Comparison of ENCODE assay signal across 8 cellular contexts in the genomic region with DNA sequence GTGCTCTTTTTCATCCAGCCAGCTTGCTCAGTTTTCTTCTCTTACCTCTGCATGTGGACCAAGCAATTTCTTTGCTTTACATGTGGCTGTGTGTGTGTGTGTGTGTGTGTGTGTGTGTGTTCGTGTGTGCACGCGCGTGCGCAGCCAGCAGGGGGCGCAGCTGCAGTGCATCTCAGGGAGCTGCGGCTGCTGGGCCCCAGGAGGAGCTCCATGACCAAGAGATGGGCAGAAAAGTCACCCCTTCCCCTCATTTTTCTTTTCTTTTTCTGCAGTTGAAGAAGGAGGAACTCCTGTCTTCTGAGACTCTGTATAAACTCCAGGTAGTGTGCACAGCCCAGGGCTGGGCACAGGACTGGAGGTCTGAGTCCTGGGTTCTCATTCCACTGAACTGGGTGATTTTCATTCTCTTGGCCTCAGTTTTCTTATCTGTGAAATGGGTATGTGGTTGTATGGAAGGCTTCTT. TPM values are rescaled to one million over a fixed set of nuclear protein-coding genes. Genes with fewer than 3 reads are reported as not detected.
A peak's percentile ranks its signal among the peaks of the same experiment; 100 is the strongest.
DNase-seq lines count a peak whose midpoint lies in the region; FAIRE-seq and TF ChIP-seq lines count a peak whose summit lies in the region.

No MANE protein-coding gene starts in this region.

- H3K36me3 Mint-ChIP-seq in glutamatergic neuron (ENCODE audit: unreplicated experiment) (no peaks in the 10 kb centered on the region), progenitor cell of endocrine pancreas (ENCODE audit: insufficient read depth) (no peaks in the 10 kb centered on the region)

- H3K27ac Mint-ChIP-seq in glutamatergic neuron (ENCODE audit: unreplicated experiment) (no peak overlapping the region), progenitor cell of endocrine pancreas (peak overlapping the region; percentile 4)

- peak; percentile 62 for DNase-seq in GM03348 (ENCODE audit: low spot score)
- peak; percentile 66 for DNase-seq in HT1080 (ENCODE audit: low read depth)
- DNase-seq in SK-N-DZ (ENCODE audit: low spot score): peak; percentile 52
- DNase-seq in activated naive CD4-positive, alpha-beta T cell (lab: John Stamatoyannopoulos, UW): peak; percentile 14 to 70 (median 54)
- DNase-seq in glutamatergic neuron: peak; percentile 85
- peak; percentile 70 for DNase-seq in progenitor cell of endocrine pancreas (ENCODE audit: low spot score, unreplicated experiment)
- peak; percentile 64 for DNase-seq in urothelium cell line (ENCODE audit: low spot score)
- no peak for DNase-seq in NCI-H128 (lab: John Stamatoyannopoulos, UW; ENCODE audit: unreplicated experiment)

- no peak overlapping the region for H3K4me3 Mint-ChIP-seq in glutamatergic neuron (ENCODE audit: unreplicated experiment)
- H3K4me3 Mint-ChIP-seq in progenitor cell of endocrine pancreas (ENCODE audit: low read depth): no peak overlapping the region

- no peaks in the 10 kb centered on the region for H3K27me3 Mint-ChIP-seq in glutamatergic neuron (ENCODE audit: unreplicated experiment)
- no peaks in the 10 kb centered on the region for H3K27me3 Mint-ChIP-seq in progenitor cell of endocrine pancreas

- FAIRE-seq in urothelium cell line (lab: Jason Lieb, UNC): no peak

- H3K4me1 Mint-ChIP-seq in glutamatergic neuron (ENCODE audit: low read depth, unreplicated experiment) (peaks cover 3% of the 10 kb centered on the region), progenitor cell of endocrine pancreas (ENCODE audit: low read depth) (no peaks in the 10 kb centered on the region)

- H3K9me3 Mint-ChIP-seq in glutamatergic neuron (ENCODE audit: unreplicated experiment) (peaks cover 4% of the 10 kb centered on the region), progenitor cell of endocrine pancreas (ENCODE audit: low read depth) (no peaks in the 10 kb centered on the region)

- peak; percentile 76 for TF ChIP-seq CTCF in glutamatergic neuron (IDR thresholded peaks at IDR 0.05; ENCODE audit: partially characterized antibody, unreplicated experiment)
- peak; percentile 69 for TF ChIP-seq CTCF in progenitor cell of endocrine pancreas (IDR thresholded peaks at IDR 0.05; ENCODE audit: unreplicated experiment)

RNA-seq across cellular contexts. Expression of a gene that starts 41.8 kb away (rescaled TPM):
- not detected in 2 replicates for total RNA-seq in HT1080 (2014; rRNA removed; shearing (Covaris generic))
- polyA plus RNA-seq in HT1080 (2015; cell fraction: cytosol; rRNA removed): not detected in 2 replicates
- not detected in 2 replicates for polyA plus RNA-seq in HT1080 (2015; cell fraction: nucleus; rRNA removed)
- not detected in 2 replicates for polyA plus RNA-seq in SK-N-DZ (2014; cell fraction: cytosol; rRNA removed)
- polyA plus RNA-seq in SK-N-DZ (2014; cell fraction: nucleus; rRNA removed): not detected in 2 replicates
- total RNA-seq in glutamatergic neuron (ENCODE audit: unreplicated experiment) (not detected), progenitor cell of endocrine pancreas (1.6 and 1.8 TPM in 2 replicates)
